Comparison of ENCODE assay signal across 22 cellular contexts in genomic region chr6:103798166-103798565, GRCh38.
DNase-seq lines count a peak whose midpoint lies in the region; ATAC-seq and TF ChIP-seq lines count a peak whose summit lies in the region.
"Had no signal": no experiment of that assay in that cellular context is flagged by ENCODE, and none has a peak within 500 bp of the region (broad histone marks: within the 10 kb centered on the region; RNA-seq: fewer than 3 reads in every experiment).

No MANE protein-coding gene starts in this region.

- no peaks in the 10 kb centered on the region for H3K9me2 ChIP-seq in neural cell (ENCODE audit: insufficient read depth, low read length)

- no peak for TF ChIP-seq RAD21 in neural cell (conservative IDR thresholded peaks at IDR 0.05)

- H3K36me3 Mint-ChIP-seq in brain: no peaks in the 10 kb centered on the region
- H3K36me3 Mint-ChIP-seq: IgD-negative memory B cell had no signal

- WGBS in sigmoid colon, 2 donors: 62 to 80% methylated on average over 2 of the region's 2 CpGs

- no peak for TF ChIP-seq POLR2A in sigmoid colon (IDR thresholded peaks at IDR 0.05)

- H3K27ac Mint-ChIP-seq in brain: peak overlapping the region; percentile 19 to 77 (median 56)
- H3K27ac Mint-ChIP-seq: GM23338, H9, IgD-negative memory B cell had no signal

- ATAC-seq in HG03097 (IDR thresholded peaks at IDR 0.05; ENCODE audit: low FRiP score, unreplicated experiment): no peak
- no peak for ATAC-seq in HG03135 (IDR thresholded peaks at IDR 0.05; ENCODE audit: unreplicated experiment)
- ATAC-seq: GM23338, Right ventricle myocardium inferior had no signal

- no peak overlapping the region for H3K9ac ChIP-seq in neural cell (ENCODE audit: low read length)
- H3K9ac ChIP-seq: KMS-11 had no signal

- H3K9me3 Mint-ChIP-seq in brain: peaks cover 4 to 31% (median 9%) of the 10 kb centered on the region in 5 experiments

- peak overlapping the region in 2 of 5 experiments; percentile 14 to 57 for H3K4me3 Mint-ChIP-seq in brain
- H3K4me3 Mint-ChIP-seq: GM23338, H9, IgD-negative memory B cell had no signal

- H3K27me3 ChIP-seq in neural cell (ENCODE audit: insufficient read depth, low read depth, low read length) (no peaks in the 10 kb centered on the region), sigmoid colon (no peaks in the 10 kb centered on the region)
- H3K27me3 ChIP-seq: SJCRH30 had no signal

- H3K9me3 ChIP-seq in neural cell (ENCODE audit: low read length): no peaks in the 10 kb centered on the region
- H3K9me3 ChIP-seq in sigmoid colon: no peaks in the 10 kb centered on the region
- H3K9me3 ChIP-seq: SJCRH30 had no signal

- DNase-seq in NCI-H748 (lab: John Stamatoyannopoulos, UW; ENCODE audit: unreplicated experiment): peak; percentile 31
- no peak for DNase-seq in NCI-H748 treated with DMSO at 0.1 percent for 48 hours (lab: John Stamatoyannopoulos, UW)
- DNase-seq in NCI-H1694 treated with DMSO at 0.1 percent for 48 hours (lab: John Stamatoyannopoulos, UW): peak; percentile 78
- DNase-seq in sigmoid colon: no peak
- DNase-seq: 8988T; Calu3; H9; NCI-H187; NCI-H2081 treated with DMSO at 0.1 percent for 48 hours; NK-92 treated with Interleukin-12 subunit alpha and Interleukin-12 subunit beta, amount 100 ng/mL, for 24 hours; PC-9; T-helper 1 cell had no signal

- H3K4me1 Mint-ChIP-seq in brain: peaks cover 27% of the 10 kb centered on the region
- H3K4me1 Mint-ChIP-seq: GM23338, H9, IgD-negative memory B cell had no signal

- no peak overlapping the region for H3K27ac ChIP-seq in neural cell (ENCODE audit: low read length)
- H3K27ac ChIP-seq in sigmoid colon: no peak overlapping the region
- H3K27ac ChIP-seq: HL-60, KMS-11, PC-9, SJCRH30 had no signal

- TF ChIP-seq CTCF in brain (conservative IDR thresholded peaks at IDR 0.05) (no peak), neural cell (IDR thresholded peaks at IDR 0.05; ENCODE audit: poor library complexity, severe bottlenecking) (no peak), sigmoid colon (IDR thresholded peaks at IDR 0.05) (no peak)

- peak; percentile 56 for TF ChIP-seq EP300 in neural cell (conservative IDR thresholded peaks at IDR 0.05; ENCODE audit: poor library complexity, severe bottlenecking)
- no peak for TF ChIP-seq EP300 in sigmoid colon (IDR thresholded peaks at IDR 0.05)

- H3F3A ChIP-seq in neural cell (ENCODE audit: insufficient read depth, low read length, poor library complexity, severe bottlenecking): no peaks in the 10 kb centered on the region

- H3K36me3 ChIP-seq in neural cell (ENCODE audit: insufficient read depth, low read length) (no peaks in the 10 kb centered on the region), sigmoid colon (no peaks in the 10 kb centered on the region)
- H3K36me3 ChIP-seq: SJCRH30 had no signal

- no peaks in the 10 kb centered on the region for H3K27me3 Mint-ChIP-seq in brain
- H3K27me3 Mint-ChIP-seq: IgD-negative memory B cell had no signal

- intact Hi-C loops in sigmoid colon (cut with DNase I): no loop called here

- H4K20me1 ChIP-seq in neural cell (ENCODE audit: insufficient read depth): no peaks in the 10 kb centered on the region

- peak overlapping the region; percentile 17 for H3K4me2 ChIP-seq in neural cell (ENCODE audit: low read length)
- H3K4me2 ChIP-seq: GM23338, KMS-11, PC-9 had no signal

- H3K4me1 ChIP-seq in sigmoid colon: no peaks in the 10 kb centered on the region
- H3K4me1 ChIP-seq: SJCRH30 had no signal

- H3K79me2 ChIP-seq in neural cell (replicated peaks; ENCODE audit: insufficient read depth, low read length): no peaks in the 10 kb centered on the region

- H3K4me3 ChIP-seq in neural cell (ENCODE audit: low read length) (no peak overlapping the region), sigmoid colon (no peak overlapping the region)
- H3K4me3 ChIP-seq: GM23338, PC-9, SJCRH30 had no signal

- peak overlapping the region; percentile 9 for H2AFZ ChIP-seq in neural cell (ENCODE audit: low read depth, low read length)
- H2AFZ ChIP-seq: GM23338, PC-9 had no signal

TF ChIP-seq in neural cell, 6 proteins besides CTCF, POLR2A, EP300 and RAD21:
- TF ChIP-seq TAF1 (IDR thresholded peaks at IDR 0.05; ENCODE audit: low read depth) (no peak), POLR2AphosphoS5 (IDR thresholded peaks at IDR 0.05) (peak; percentile 27), SMC3 (conservative IDR thresholded peaks at IDR 0.05; ENCODE audit: poor library complexity) (no peak)
- TF ChIP-seq, protein P1, sequence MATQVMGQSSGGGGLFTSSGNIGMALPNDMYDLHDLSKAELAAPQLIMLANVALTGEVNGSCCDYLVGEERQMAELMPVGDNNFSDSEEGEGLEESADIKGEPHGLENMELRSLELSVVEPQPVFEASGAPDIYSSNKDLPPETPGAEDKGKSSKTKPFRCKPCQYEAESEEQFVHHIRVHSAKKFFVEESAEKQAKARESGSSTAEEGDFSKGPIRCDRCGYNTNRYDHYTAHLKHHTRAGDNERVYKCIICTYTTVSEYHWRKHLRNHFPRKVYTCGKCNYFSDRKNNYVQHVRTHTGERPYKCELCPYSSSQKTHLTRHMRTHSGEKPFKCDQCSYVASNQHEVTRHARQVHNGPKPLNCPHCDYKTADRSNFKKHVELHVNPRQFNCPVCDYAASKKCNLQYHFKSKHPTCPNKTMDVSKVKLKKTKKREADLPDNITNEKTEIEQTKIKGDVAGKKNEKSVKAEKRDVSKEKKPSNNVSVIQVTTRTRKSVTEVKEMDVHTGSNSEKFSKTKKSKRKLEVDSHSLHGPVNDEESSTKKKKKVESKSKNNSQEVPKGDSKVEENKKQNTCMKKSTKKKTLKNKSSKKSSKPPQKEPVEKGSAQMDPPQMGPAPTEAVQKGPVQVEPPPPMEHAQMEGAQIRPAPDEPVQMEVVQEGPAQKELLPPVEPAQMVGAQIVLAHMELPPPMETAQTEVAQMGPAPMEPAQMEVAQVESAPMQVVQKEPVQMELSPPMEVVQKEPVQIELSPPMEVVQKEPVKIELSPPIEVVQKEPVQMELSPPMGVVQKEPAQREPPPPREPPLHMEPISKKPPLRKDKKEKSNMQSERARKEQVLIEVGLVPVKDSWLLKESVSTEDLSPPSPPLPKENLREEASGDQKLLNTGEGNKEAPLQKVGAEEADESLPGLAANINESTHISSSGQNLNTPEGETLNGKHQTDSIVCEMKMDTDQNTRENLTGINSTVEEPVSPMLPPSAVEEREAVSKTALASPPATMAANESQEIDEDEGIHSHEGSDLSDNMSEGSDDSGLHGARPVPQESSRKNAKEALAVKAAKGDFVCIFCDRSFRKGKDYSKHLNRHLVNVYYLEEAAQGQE (IDR thresholded peaks at IDR 0.05; ENCODE audit: borderline replicate concordance): no peak

Comparison
In these comparisons a context has a peak if more than half of its experiments do, and no peak if none do; other contexts are left out.
1. DNase-seq: peak in NCI-H748 (single experiment) and NCI-H1694 treated with DMSO at 0.1 percent for 48 hours (single experiment); none in NCI-H748 treated with DMSO at 0.1 percent for 48 hours (single experiment) and sigmoid colon (single experiment).